26 cellular contexts compared by ENCODE assay signal in the genomic region with DNA sequence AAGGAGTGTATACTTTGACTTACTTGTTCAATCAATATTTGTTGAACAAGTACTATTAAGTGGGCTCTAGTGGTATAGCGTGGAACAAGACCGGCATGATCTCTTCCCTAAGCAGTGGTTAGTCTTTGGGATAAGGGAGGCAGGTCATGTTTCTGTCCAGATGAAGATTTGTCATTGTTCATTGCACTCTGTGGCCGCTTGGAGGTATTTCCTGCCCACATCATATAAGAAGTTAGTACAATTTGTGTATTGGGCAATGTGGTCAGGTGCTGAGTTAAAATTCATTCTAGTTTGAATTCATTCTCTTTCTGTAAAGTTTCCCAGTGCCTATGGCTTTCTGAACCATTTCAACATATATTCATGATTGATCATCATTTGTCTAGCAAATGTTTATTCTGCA.
DNase-seq lines count a peak whose midpoint lies in the region; ATAC-seq, FAIRE-seq and TF ChIP-seq lines count a peak whose summit lies in the region.
"Had no signal": no experiment of that assay in that cellular context is flagged by ENCODE, and none has a peak within 500 bp of the region (broad histone marks: within the 10 kb centered on the region; RNA-seq: fewer than 3 reads in every experiment).

No MANE protein-coding gene starts in this region.

- H3K9me3 ChIP-seq in GM12878 (replicated peaks; ENCODE audit: control insufficient read depth, insufficient read depth, low read length), result no peaks in the 10 kb centered on the region
- H3K9me3 ChIP-seq: tibial nerve had no signal

- BruUV-seq in GM12878 (replicated peaks; lab: Mats Ljungman, UMichigan), result no TSS peak

- H3K79me2 ChIP-seq in GM12878 (ENCODE audit: control insufficient read depth, insufficient read depth, low read length), result no peaks in the 10 kb centered on the region

- no peaks in the 10 kb centered on the region for H3K4me1 ChIP-seq in GM12878 (ENCODE audit: control insufficient read depth, insufficient read depth, low read length)
- H3K4me1 ChIP-seq: tibial nerve had no signal

- TF ChIP-seq CTCF in GM12865 (IDR thresholded peaks at IDR 0.05; ENCODE audit: insufficient read depth, low read depth, low read length, missing control alignments) (peak; percentile 12), GM12878 (IDR thresholded peaks at IDR 0.05 in 2 of 3, conservative IDR thresholded peaks at IDR 0.05 in 1 of 3; ENCODE audit: control insufficient read depth in 2 of 3, extremely low read depth in 1 of 3, insufficient read depth in 1 of 3, low read depth in 3 of 3, low read length in 3 of 3) (peak in 1 of 3 experiments; percentile 26; a peak in 1 of 6 replicates)

- H3K36me3 ChIP-seq in GM12878 (ENCODE audit: control insufficient read depth in 2 of 2, insufficient read depth in 2 of 2, low read length in 1 of 2), result no peaks in the 10 kb centered on the region
- H3K36me3 ChIP-seq: tibial nerve, WERI-Rb-1 had no signal

- H3K9ac ChIP-seq in GM12878 (ENCODE audit: control insufficient read depth, insufficient read depth, low read length), result no peak overlapping the region

- no peak for TF ChIP-seq EP300 in GM12878 (IDR thresholded peaks at IDR 0.05; ENCODE audit: borderline replicate concordance in 1 of 2, control insufficient read depth in 1 of 2, low read depth in 2 of 2, low read length in 2 of 2)

- no peak overlapping the region for H2AFZ ChIP-seq in GM12878 (ENCODE audit: control insufficient read depth, low read depth, low read length)
- H2AFZ ChIP-seq: GM23338 had no signal

- 49% methylated on average over 3 of the region's 3 CpGs for WGBS in GM12878 (ENCODE audit: insufficient coverage, insufficient replicate concordance, low lambda C conversion rate, missing lambda C conversion rate)

- H4K20me1 ChIP-seq in GM12878 (ENCODE audit: control insufficient read depth, insufficient read depth), result no peaks in the 10 kb centered on the region

- in situ Hi-C loops in GM12878 (cut with MboI), result no loop called here

- peak; percentile 26 for DNase-seq in GM12865 (ENCODE audit: low read depth)
- no peak for DNase-seq in GM12878 (ENCODE audit: low read depth, low spot score)
- no peak for DNase-seq in A172 (ENCODE audit: low spot score)
- DNase-seq in NCI-H2081 treated with DMSO at 0.1 percent for 48 hours (lab: John Stamatoyannopoulos, UW), result no peak
- DNase-seq in stimulated activated CD4-positive, alpha-beta T cell treated with anti-CD3 and anti-CD28 coated beads, Interleukin-2, amount 100 ng/mL, for 24 hours, result no peak
- DNase-seq: activated CD4-positive, alpha-beta T cell treated with anti-CD3 and anti-CD28 coated beads, Interleukin-2, amount 50 U/mL, for 48 hours; activated gamma-delta T cell treated with Interleukin-2 at 50 U/mL for 16 hours; amniotic stem cell; DMS 273 treated with DMSO at 0.1 percent for 48 hours; foreskin melanocyte; GDM1; hypothalamus; IMR-90; MM.1S; NCI-H1694 treated with DMSO at 0.1 percent for 48 hours; NCI-H2227 treated with DMSO at 0.1 percent for 48 hours; NCI-H748 treated with DMSO at 0.1 percent for 48 hours; stimulated activated naive CD4-positive, alpha-beta T cell treated with Interleukin-2 at 50 U/mL for 16 hours; WERI-Rb-1 had no signal

- H3K27ac ChIP-seq in GM12878 (ENCODE audit: control insufficient read depth, insufficient read depth), result no peak overlapping the region
- H3K27ac ChIP-seq: HL-60, tibial nerve, WERI-Rb-1 had no signal

- no peak for FAIRE-seq in GM12878 (lab: Jason Lieb, UNC)
- FAIRE-seq: islet of Langerhans had no signal

- intact Hi-C loops in GM12878 (cut with micrococcal nuclease; ENCODE audit: unreplicated experiment), result no loop called here

- RAD21 ChIA-PET in GM12878 (lab: Charles Lee; ENCODE audit: unreplicated experiment), result no interaction called here

- POLR2A ChIA-PET in GM12878 (lab: Charles Lee), result no interaction called here

- SMC1A ChIA-PET in GM12878 (lab: Charles Lee; ENCODE audit: uncharacterized antibody, unreplicated experiment), result no interaction called here

- CTCF ChIA-PET in GM12878 (lab: Yijun Ruan, JAX), result no interaction called here

- ATAC-seq in GM21390 (IDR thresholded peaks at IDR 0.05; ENCODE audit: unreplicated experiment) (peak; percentile 58), HG03442 (IDR thresholded peaks at IDR 0.05; ENCODE audit: unreplicated experiment) (peak; percentile 67), GM12878 (peak; percentile 67), HG03571 (IDR thresholded peaks at IDR 0.05; ENCODE audit: unreplicated experiment) (no peak)
- ATAC-seq: GM23338 had no signal

- TF ChIP-seq POLR2A in GM12878 (IDR thresholded peaks at IDR 0.05; ENCODE audit: low read depth, low read length), result no peak

- H3K4me3 ChIP-seq in GM12865 (ENCODE audit: low read depth, low read length) (no peak overlapping the region), GM12878 (no peak overlapping the region)
- H3K4me3 ChIP-seq: GM23338, tibial nerve had no signal

- no peak overlapping the region for H3K4me2 ChIP-seq in GM12878 (ENCODE audit: control insufficient read depth, insufficient read depth)
- H3K4me2 ChIP-seq: GM23338 had no signal

- H3K27me3 ChIP-seq in GM12878 (replicated peaks in 1 of 2; ENCODE audit: control insufficient read depth in 2 of 2, insufficient read depth in 2 of 2, low read length in 1 of 2), result 0 out of 4 replicates have a peak, but pooled peaks cover 0 to 1% of the 10 kb centered on the region in 2 experiments
- H3K27me3 ChIP-seq: tibial nerve had no signal

- peak; percentile 28; the same call in 1 of the 2 replicates for TF ChIP-seq RAD21 in GM12878 (IDR thresholded peaks at IDR 0.05; ENCODE audit: insufficient read depth, low read depth, low read length)

TF ChIP-seq in GM12878, 131 proteins besides CTCF, POLR2A, EP300 and RAD21:
- TF ChIP-seq SRF (IDR thresholded peaks at IDR 0.05; ENCODE audit: low read depth in 2 of 2, low read length in 2 of 2) (no peak), RUNX3 (IDR thresholded peaks at IDR 0.05; ENCODE audit: low read length) (peak; percentile 69), SREBF2 (IDR thresholded peaks at IDR 0.05; ENCODE audit: low read length) (no peak)
